ENCODE assay signal across 8 cellular contexts in the genomic region with DNA sequence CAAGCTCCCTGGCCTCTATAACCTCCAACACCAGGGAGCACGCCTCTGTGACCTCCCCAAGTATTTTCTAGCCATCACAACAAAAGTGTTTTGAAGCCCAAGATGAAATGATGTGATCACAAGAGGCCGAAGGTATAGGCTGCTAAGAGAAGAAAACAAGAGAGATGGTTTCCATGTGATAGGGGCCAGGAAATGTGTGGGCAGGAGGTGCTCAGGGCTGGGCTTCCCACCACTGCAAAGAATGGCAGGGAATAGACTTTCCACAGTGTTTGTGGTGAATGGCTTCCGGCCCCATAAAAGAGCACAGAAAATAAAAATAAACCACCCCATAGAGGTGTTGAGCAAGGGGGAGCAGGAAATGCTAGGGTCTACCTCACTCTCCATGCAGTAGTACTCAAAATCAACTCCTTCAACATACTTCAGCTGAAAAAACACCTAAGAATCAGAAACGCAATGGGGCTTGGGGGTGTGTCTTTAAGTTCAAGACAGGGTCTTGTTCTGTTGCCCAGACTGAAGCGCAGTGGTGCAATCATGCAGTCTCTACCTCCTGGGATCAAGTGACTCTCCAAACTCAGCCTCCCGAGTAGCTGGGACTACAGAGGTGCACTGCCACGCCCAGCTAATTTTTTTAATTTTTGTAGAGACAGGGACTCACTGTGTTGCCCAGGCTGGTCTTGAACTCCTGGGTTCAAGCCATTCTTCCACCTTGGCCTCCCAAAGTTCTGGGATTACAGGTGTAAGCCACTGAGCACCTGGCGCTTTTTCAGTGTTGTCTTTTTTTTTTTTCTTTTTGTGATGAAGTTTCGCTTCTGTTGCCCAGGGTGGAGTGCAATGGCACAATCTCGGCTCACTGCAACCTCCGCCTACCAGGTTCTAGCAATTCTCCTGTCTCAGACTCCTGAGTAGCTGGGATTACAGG. TPM values are rescaled to one million over a fixed set of nuclear protein-coding genes. Genes with fewer than 3 reads are reported as not detected.
DNase-seq lines count a peak whose midpoint lies in the region; ATAC-seq, FAIRE-seq and TF ChIP-seq lines count a peak whose summit lies in the region.

No MANE protein-coding gene starts in this region.

- H3K27me3 Mint-ChIP-seq in memory B cell = no peaks in the 10 kb centered on the region

- TF ChIP-seq CTCF in Loucy (conservative IDR thresholded peaks at IDR 0.05; ENCODE audit: low read length) (no peak), D721Med (IDR thresholded peaks at IDR 0.05; ENCODE audit: insufficient read depth, missing control alignments) (no peak)

- H3K27ac Mint-ChIP-seq in memory B cell = peak overlapping the region; percentile 92

- H3K79me2 ChIP-seq in Loucy (ENCODE audit: insufficient read depth, low read length) = peaks cover 64% of the 10 kb centered on the region

- no peak overlapping the region for H3K27ac ChIP-seq in aorta (ENCODE audit: low read depth in 1 of 2, low read length in 2 of 2)

- H2AFZ ChIP-seq in Loucy (ENCODE audit: low read length) = no peak overlapping the region

- 78 to 79% methylated on average over 11 of the region's 11 CpGs for WGBS in aorta, 2 donors

- H4K20me1 ChIP-seq in Loucy (ENCODE audit: insufficient read depth, low read length, poor library complexity, severe bottlenecking) = no peaks in the 10 kb centered on the region

- peak overlapping the region; percentile 63 for H3K4me3 ChIP-seq in Loucy (ENCODE audit: low read length, poor library complexity, severe bottlenecking)
- H3K4me3 ChIP-seq in aorta (ENCODE audit: low read length in 2 of 2) = no peak overlapping the region

- H3K9me3 ChIP-seq in Loucy (ENCODE audit: insufficient read depth, low read depth, low read length) (no peaks in the 10 kb centered on the region), aorta (ENCODE audit: control insufficient read depth, low read length) (no peaks in the 10 kb centered on the region)

- H3K27me3 ChIP-seq in Loucy (ENCODE audit: insufficient read depth, low read length, poor library complexity, severe bottlenecking) (no peaks in the 10 kb centered on the region), aorta (ENCODE audit: control insufficient read depth in 1 of 2, insufficient read depth in 2 of 2, low read length in 1 of 2) (no peaks in the 10 kb centered on the region)

- no peaks in the 10 kb centered on the region for H3K9me2 ChIP-seq in Loucy (replicated peaks; ENCODE audit: low read depth, low read length)

- peaks cover 50% of the 10 kb centered on the region for H3K4me1 Mint-ChIP-seq in memory B cell

- H3K4me1 ChIP-seq in Loucy (ENCODE audit: insufficient read depth, low read length, poor library complexity, severe bottlenecking) = peaks cover 93% of the 10 kb centered on the region
- no peaks in the 10 kb centered on the region for H3K4me1 ChIP-seq in aorta (ENCODE audit: control insufficient read depth in 1 of 2, insufficient read depth in 2 of 2, low read length in 2 of 2)

- H3K36me3 Mint-ChIP-seq in memory B cell = peaks cover 7% of the 10 kb centered on the region

- H3K4me2 ChIP-seq in Loucy (ENCODE audit: low read depth, low read length, poor library complexity, severe bottlenecking) = peak overlapping the region; percentile 82

- peaks cover 18% of the 10 kb centered on the region for H3F3A ChIP-seq in Loucy (ENCODE audit: low read depth)

- peak overlapping the region; percentile 97 for H3K9ac ChIP-seq in Loucy (ENCODE audit: low read depth, low read length, poor library complexity, severe bottlenecking)

- peak; percentile 15 for ATAC-seq in memory B cell (ENCODE audit: low read depth)
- no peak for ATAC-seq in HG02642 (IDR thresholded peaks at IDR 0.05; ENCODE audit: poor library complexity, unreplicated experiment)
- no peak for ATAC-seq in aorta (ENCODE audit: low FRiP score)

- peak; percentile 58 for DNase-seq in CD1c-positive myeloid dendritic cell (ENCODE audit: extremely low spot score)
- peak; percentile 67 for DNase-seq in activated T-cell treated with anti-CD3 and anti-CD28 coated beads for 4 hours
- no peak for DNase-seq in memory B cell (ENCODE audit: low spot score in 2 of 2)
- no peak for DNase-seq in D721Med (ENCODE audit: insufficient read length, low spot score)
- no peak for DNase-seq in aorta
- DNase-seq in NCI-H510A treated with DMSO at 0.1 percent for 48 hours (lab: John Stamatoyannopoulos, UW) = no peak

- no peaks in the 10 kb centered on the region for H3K9me3 Mint-ChIP-seq in memory B cell

- H3K36me3 ChIP-seq in Loucy (ENCODE audit: insufficient read depth, low read length) = peaks cover 14% of the 10 kb centered on the region; the same call in 1 of the 2 replicates
- peaks cover 0 to 2% of the 10 kb centered on the region in 2 donors for H3K36me3 ChIP-seq in aorta (ENCODE audit: control insufficient read depth in 1 of 2, insufficient read depth in 2 of 2, low read length in 1 of 2)

- FAIRE-seq in D721Med (lab: Jason Lieb, UNC) = no peak

- H3K4me3 Mint-ChIP-seq in memory B cell = peak overlapping the region; percentile 62

- intact Hi-C loops in aorta (cut with DNase I) = loop anchor here in 1 of 2 donors (10.0 kb wide), 1 partner anchor 253 kb away; the partner anchor contains the start of gene SLC7A7

RNA-seq across cellular contexts. Expression of gene DAD1, which starts 27.1 kb away (rescaled TPM):
- total RNA-seq in aorta = 100 to 1,000 TPM; 143 to 149 TPM
- polyA plus RNA-seq in aorta = 100 to 1,000 TPM; 240 to 309 TPM

RNA-seq across cellular contexts. Expression of gene ABHD4, which starts 36.2 kb away (rescaled TPM):
- 10 to 100 TPM; 44.8 to 47.4 TPM for total RNA-seq in aorta
- polyA plus RNA-seq in aorta = 10 to 100 TPM; 20.3 to 41.6 TPM

Comparison
In these comparisons a context has a peak if more than half of its experiments do, and no peak if none do; other contexts are left out.
1. DNase-seq: peak in CD1c-positive myeloid dendritic cell (single experiment) and activated T-cell treated with anti-CD3 and anti-CD28 coated beads for 4 hours (single experiment); none in memory B cell (0 of 2), D721Med (single experiment), aorta (0 of 2) and NCI-H510A treated with DMSO at 0.1 percent for 48 hours (single experiment).